ENCODE assay signal across 1 cellular context in genomic region chr3:104892044-104892443, GRCh38.
TF ChIP-seq lines count a peak whose summit lies in the region.

No MANE protein-coding gene starts in this region.

TF ChIP-seq in H1, 55 proteins besides CTCF, POLR2A, EP300 and RAD21:
- TF ChIP-seq RNF2 (IDR thresholded peaks at IDR 0.05; ENCODE audit: borderline replicate concordance, low read depth, low read length, missing control alignments, poor library complexity, severe bottlenecking) (no peak), CHD7 (IDR thresholded peaks at IDR 0.05; ENCODE audit: insufficient replicate concordance, low read length) (no peak), CREB1 (IDR thresholded peaks at IDR 0.05) (no peak), SIRT6 (IDR thresholded peaks at IDR 0.05; ENCODE audit: low read length) (no peak), TAF7 (optimal IDR thresholded peaks at IDR 0.05; ENCODE audit: borderline replicate concordance, low read depth, low read length) (no peak), BCL11A (IDR thresholded peaks at IDR 0.05; ENCODE audit: low read depth in 2 of 2, low read length in 2 of 2) (no peak), CTBP2 (IDR thresholded peaks at IDR 0.05; ENCODE audit: borderline replicate concordance, insufficient read depth, insufficient read length, low read length) (no peak), SP2 (IDR thresholded peaks at IDR 0.05; ENCODE audit: low read length) (no peak), KDM5A (IDR thresholded peaks at IDR 0.05; ENCODE audit: low read length) (no peak), HDAC2 (IDR thresholded peaks at IDR 0.05; ENCODE audit: borderline replicate concordance in 1 of 2, low read depth in 2 of 2, low read length in 2 of 2) (no peak), GTF2F1 (IDR thresholded peaks at IDR 0.05; ENCODE audit: borderline replicate concordance, low read depth, low read length) (no peak), POLR2AphosphoS5 (IDR thresholded peaks at IDR 0.05; ENCODE audit: low read depth, low read length) (no peak), CBX8 (IDR thresholded peaks at IDR 0.05; ENCODE audit: borderline replicate concordance, low read depth, low read length) (no peak), USF2 (IDR thresholded peaks at IDR 0.05; ENCODE audit: low read length) (no peak)
